Comparison of ENCODE assay signal across 9 cellular contexts in the genomic region with DNA sequence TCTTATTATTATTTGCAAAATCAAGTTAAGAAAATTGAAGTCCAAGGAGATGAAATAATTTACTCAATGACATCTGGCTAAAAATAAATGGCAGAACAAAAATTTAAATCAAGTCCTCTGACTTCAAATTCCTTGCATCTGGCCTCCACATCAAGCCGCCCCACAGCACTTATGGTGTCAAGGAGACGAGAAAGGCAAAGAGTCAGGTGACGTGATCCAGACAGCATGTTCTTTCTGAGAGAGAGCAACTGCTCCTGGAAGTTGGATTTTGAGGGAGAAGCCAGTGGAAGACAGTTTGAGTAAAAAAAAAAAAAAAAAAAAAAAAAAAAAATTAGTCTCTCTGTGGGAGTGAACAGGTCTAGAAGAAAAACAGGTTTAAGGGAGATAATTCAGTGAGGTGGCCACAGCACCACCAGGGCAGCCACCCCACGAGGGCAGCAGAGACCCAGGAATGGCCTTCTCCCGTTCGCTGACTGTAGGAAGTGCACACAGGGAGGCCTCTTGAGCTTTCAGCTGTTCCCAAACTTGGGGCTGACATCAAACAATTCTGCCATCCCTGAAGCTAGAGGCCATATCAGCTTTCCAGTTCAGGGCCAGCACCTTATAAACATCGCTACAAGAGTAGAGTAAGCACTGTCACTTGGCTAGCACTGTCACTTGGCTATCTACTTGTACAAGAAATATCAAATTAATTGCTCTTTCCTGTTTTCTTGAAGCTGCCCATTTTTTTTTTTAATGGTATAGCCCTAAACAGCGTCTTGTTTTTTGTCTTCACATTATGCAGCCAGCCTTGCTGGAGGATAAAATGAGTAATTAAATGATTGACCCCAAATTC. TPM values are rescaled to one million over a fixed set of nuclear protein-coding genes. Genes with fewer than 3 reads are reported as not detected.
DNase-seq lines count a peak whose midpoint lies in the region; ATAC-seq and TF ChIP-seq lines count a peak whose summit lies in the region.
"Had no signal": no experiment of that assay in that cellular context is flagged by ENCODE, and none has a peak within 500 bp of the region (broad histone marks: within the 10 kb centered on the region; RNA-seq: fewer than 3 reads in every experiment).

No MANE protein-coding gene starts in this region.

- H3K4me1 ChIP-seq in OCI-LY7 (ENCODE audit: insufficient read depth, low read length, poor library complexity, severe bottlenecking) (peaks cover 21% of the 10 kb centered on the region), thyroid gland (no peaks in the 10 kb centered on the region)

- H3K9me3 ChIP-seq in OCI-LY7 (ENCODE audit: low read length) (no peaks in the 10 kb centered on the region), neural cell (ENCODE audit: low read length) (no peaks in the 10 kb centered on the region), thyroid gland (no peaks in the 10 kb centered on the region)

- no peak for TF ChIP-seq EP300 in neural cell (conservative IDR thresholded peaks at IDR 0.05; ENCODE audit: poor library complexity, severe bottlenecking)

- DNase-seq in DMS53 treated with DMSO at 0.1 percent for 48 hours (lab: John Stamatoyannopoulos, UW; ENCODE audit: unreplicated experiment) (peak; percentile 40), HS-27A (ENCODE audit: low read depth) (peak; percentile 20), OCI-LY7 (ENCODE audit: low spot score) (peak; percentile 65), fibroblast of the conjunctiva (ENCODE audit: low read depth) (peak; percentile 21), thyroid gland (peak; percentile 80 to 83)
- peak; percentile 27 to 35 for DNase-seq in activated T-helper 1 cell treated with anti-CD3 and anti-CD28 coated beads, Interleukin-2, amount 50 U/mL, for 16 hours (ENCODE audit: low read depth in 1 of 2, low spot score in 1 of 2)

- H3K79me2 ChIP-seq in OCI-LY7 (ENCODE audit: insufficient read depth, low read depth, low read length) (no peaks in the 10 kb centered on the region), neural cell (replicated peaks; ENCODE audit: insufficient read depth, low read length) (no peaks in the 10 kb centered on the region)

- POLR2A ChIA-PET in OCI-LY7 (lab: Charles Lee), result interaction anchor here (0.7 to 2.5 kb wide), 4 partner anchors 10 to 36 kb away, joined by 3 to 10 read pairs (median 4); no protein-coding TSS in a partner anchor

- H3K4me3 ChIP-seq in OCI-LY7 (ENCODE audit: low read depth, low read length, poor library complexity, severe bottlenecking) (no peak overlapping the region), neural cell (ENCODE audit: low read length) (no peak overlapping the region), thyroid gland (replicated peaks in 1 of 3) (no peak overlapping the region)
- H3K4me3 ChIP-seq: SK-N-MC had no signal

- no peaks in the 10 kb centered on the region for H3K36me3 ChIP-seq in OCI-LY7 (ENCODE audit: insufficient read depth, low read length)
- H3K36me3 ChIP-seq in neural cell (ENCODE audit: insufficient read depth, low read length), result no peaks in the 10 kb centered on the region
- H3K36me3 ChIP-seq in thyroid gland, result no peaks in the 10 kb centered on the region

- 34 to 35% methylated on average over 8 of the region's 8 CpGs for WGBS in thyroid gland, 2 donors

- no peak overlapping the region for H3K9ac ChIP-seq in neural cell (ENCODE audit: low read length)

- H3K27ac ChIP-seq in OCI-LY7 (ENCODE audit: low read depth, low read length, poor library complexity, severe bottlenecking) (no peak overlapping the region), neural cell (ENCODE audit: low read length) (no peak overlapping the region), thyroid gland (no peak overlapping the region)
- H3K27ac ChIP-seq: SK-N-MC had no signal

- no peaks in the 10 kb centered on the region for H3F3A ChIP-seq in neural cell (ENCODE audit: insufficient read depth, low read length, poor library complexity, severe bottlenecking)

- H3K4me2 ChIP-seq in OCI-LY7 (ENCODE audit: low read length) (no peak overlapping the region), neural cell (ENCODE audit: low read length) (no peak overlapping the region)

- H4K20me1 ChIP-seq in OCI-LY7 (ENCODE audit: insufficient read depth, low read length) (no peaks in the 10 kb centered on the region), neural cell (ENCODE audit: insufficient read depth) (no peaks in the 10 kb centered on the region)

- CTCF ChIA-PET in OCI-LY7 (lab: Charles Lee; ENCODE audit: unreplicated experiment), result interaction anchor here (0.6 to 1.4 kb wide), 7 partner anchors 10 to 286 kb away, joined by 3 to 9 read pairs (median 3); a partner anchor contains a TSS

- peak; percentile 78 for TF ChIP-seq CTCF in OCI-LY7 (conservative IDR thresholded peaks at IDR 0.05; ENCODE audit: low read length)
- peak; percentile 65 for TF ChIP-seq CTCF in neural cell (IDR thresholded peaks at IDR 0.05; ENCODE audit: poor library complexity, severe bottlenecking)
- TF ChIP-seq CTCF in thyroid gland (IDR thresholded peaks at IDR 0.05), result peak; percentile 19 to 83 (median 70)

- ATAC-seq in HG02870 (IDR thresholded peaks at IDR 0.05; ENCODE audit: unreplicated experiment), result no peak

- intact Hi-C loops in OCI-LY7 (cut with micrococcal nuclease; ENCODE audit: unreplicated experiment) (loop anchor here (1.0 to 5.0 kb wide), 3 partner anchors 231 to 288 kb away; a partner anchor contains a TSS), thyroid gland (cut with DNase I) (loop anchor here (10.0 kb wide), 1 partner anchor 273 kb away; a partner anchor contains a TSS)

- TF ChIP-seq RAD21 in neural cell (conservative IDR thresholded peaks at IDR 0.05), result peak; percentile 72

- no peak for TF ChIP-seq POLR2A in thyroid gland (IDR thresholded peaks at IDR 0.05)

- BruUV-seq in OCI-LY7 (replicated peaks; lab: Mats Ljungman, UMichigan), result no TSS peak

- H3K27me3 ChIP-seq in neural cell (ENCODE audit: insufficient read depth, low read depth, low read length) (no peaks in the 10 kb centered on the region), thyroid gland (no peaks in the 10 kb centered on the region)

- H2AFZ ChIP-seq in OCI-LY7 (ENCODE audit: low read length) (0 out of 2 replicates have a peak overlapping the region, but pooled peaks have one; percentile 3), neural cell (ENCODE audit: low read depth, low read length) (no peak overlapping the region)

- no peaks in the 10 kb centered on the region for H3K9me2 ChIP-seq in OCI-LY7 (ENCODE audit: insufficient read depth, low read length)
- H3K9me2 ChIP-seq in neural cell (ENCODE audit: insufficient read depth, low read length), result no peaks in the 10 kb centered on the region

TF ChIP-seq in neural cell, 6 proteins besides CTCF, POLR2A, EP300 and RAD21:
- TF ChIP-seq MXI1 (conservative IDR thresholded peaks at IDR 0.05; ENCODE audit: poor library complexity, severe bottlenecking) (no peak), SMC3 (conservative IDR thresholded peaks at IDR 0.05; ENCODE audit: poor library complexity) (peak; percentile 63)

RNA-seq across cellular contexts. Expression of a gene that starts 7.8 kb away (rescaled TPM):
- 0.39 and 1.3 TPM in 2 replicates for total RNA-seq in OCI-LY7 (2014; rRNA removed; shearing (Covaris generic))
- 1.1 and 1.4 TPM in 2 replicates for total RNA-seq in OCI-LY7 (2022)
- 1.3 and 2.1 TPM in 2 replicates for polyA plus RNA-seq in neural cell
- 0.49 and 1.0 TPM in 2 replicates for polyA minus RNA-seq in neural cell
- total RNA-seq in thyroid gland, result 10 to 100 TPM in 1 of 4 donors, 1 to 10 TPM in 3; 2.5 to 23.6 (median 6.5) TPM

RNA-seq across cellular contexts. Expression of a gene that starts 21.8 kb away (rescaled TPM):
- total RNA-seq in OCI-LY7 (2014; rRNA removed; shearing (Covaris generic)), result not detected in 2 replicates
- total RNA-seq in OCI-LY7 (2022), result 0.17 TPM in 1 of 2 replicates, not detected in the other
- polyA plus RNA-seq in neural cell, result not detected in 2 replicates
- polyA minus RNA-seq in neural cell, result not detected in 2 replicates
- total RNA-seq in thyroid gland, result 1 to 10 TPM; 2.3 to 7.7 (median 3.4) TPM

RNA-seq across cellular contexts. Expression of a gene that starts 21.8 kb away (rescaled TPM):
- total RNA-seq in OCI-LY7 (2014; rRNA removed; shearing (Covaris generic)), result not detected in 2 replicates
- total RNA-seq in OCI-LY7 (2022) (not detected in 2 replicates), thyroid gland (1 to 10 TPM in 1 of 4 donors, under 1 TPM in 1, not detected in 2; 0.89 to 8.7 TPM)
- polyA plus RNA-seq in neural cell, result not detected in 2 replicates
- not detected in 2 replicates for polyA minus RNA-seq in neural cell

RNA-seq across cellular contexts. Expression of a gene that starts 32.3 kb away (rescaled TPM):
- 286 and 291 TPM in 2 replicates for total RNA-seq in OCI-LY7 (2014; rRNA removed; shearing (Covaris generic))
- total RNA-seq in OCI-LY7 (2022) (285 and 303 TPM in 2 replicates), thyroid gland (100 to 1,000 TPM; 128 to 252 (median 193) TPM)
- polyA plus RNA-seq in neural cell, result 582 and 597 TPM in 2 replicates
- 214 and 280 TPM in 2 replicates for polyA minus RNA-seq in neural cell

RNA-seq across cellular contexts. Expression of a gene that starts 32.5 kb away (rescaled TPM):
- total RNA-seq in OCI-LY7 (2014; rRNA removed; shearing (Covaris generic)), result 63.0 and 97.3 TPM in 2 replicates
- 59.9 and 66.4 TPM in 2 replicates for total RNA-seq in OCI-LY7 (2022)
- polyA plus RNA-seq in neural cell, result 53.8 and 63.6 TPM in 2 replicates
- 38.4 and 54.3 TPM in 2 replicates for polyA minus RNA-seq in neural cell
- 10 to 100 TPM; 19.5 to 36.1 (median 26.3) TPM for total RNA-seq in thyroid gland

Comparison
In these comparisons a context has a peak if more than half of its experiments do, and no peak if none do; other contexts are left out.
1. DNase-seq: peak in every context shown above with its lines; median percentile 82 in thyroid gland; 65 in OCI-LY7; 40 in DMS53 treated with DMSO at 0.1 percent for 48 hours; 31 in activated T-helper 1 cell treated with anti-CD3 and anti-CD28 coated beads, Interleukin-2, amount 50 U/mL, for 16 hours; 21 in fibroblast of the conjunctiva; 20 in HS-27A.